In genomic region chr12:109290061-109290460, GRCh38 we compare ENCODE assay signal across 23 cellular contexts. TPM values are rescaled to one million over a fixed set of nuclear protein-coding genes. Genes with fewer than 3 reads are reported as not detected.
DNase-seq lines count a peak whose midpoint lies in the region; ATAC-seq lines count a peak whose summit lies in the region.
"Had no signal": no experiment of that assay in that cellular context is flagged by ENCODE, and none has a peak within 500 bp of the region (broad histone marks: within the 10 kb centered on the region; RNA-seq: fewer than 3 reads in every experiment).

No MANE protein-coding gene starts in this region.

- H3K4me1 Mint-ChIP-seq in T-helper 2 cell treated with Interferon-gamma antibody and Interleukin-4, amounts not matched to agents 5 μg/mL and 100 μg/mL, for 36 hours (ENCODE audit: low read depth), result no peaks in the 10 kb centered on the region
- H3K4me1 Mint-ChIP-seq: CD4-positive, CD25-positive, alpha-beta regulatory T cell; CD8-positive, alpha-beta memory T cell; IgD-negative memory B cell had no signal

- H3K27me3 ChIP-seq in neuronal stem cell (ENCODE audit: control insufficient read depth in 3 of 3, insufficient read depth in 3 of 3, low read depth in 1 of 3, low read length in 3 of 3), result peaks cover 0 to 8% (median 0%) of the 10 kb centered on the region in 3 experiments
- H3K27me3 ChIP-seq: BE2C had no signal

- no peak overlapping the region for H3K9ac ChIP-seq in neuronal stem cell (ENCODE audit: low read depth, low read length, poor library complexity)

- H3K79me1 ChIP-seq in neuronal stem cell (ENCODE audit: low read depth, low read length), result no peaks in the 10 kb centered on the region

- no peaks in the 10 kb centered on the region for H3K36me3 ChIP-seq in neuronal stem cell (replicated peaks in 1 of 2; ENCODE audit: control insufficient read depth in 2 of 2, insufficient read depth in 2 of 2, low read length in 2 of 2)
- H3K36me3 ChIP-seq: BE2C had no signal

- H2BK5ac ChIP-seq in neuronal stem cell (ENCODE audit: low read length), result peak overlapping the region; percentile 72

- no peak overlapping the region for H2BK120ac ChIP-seq in neuronal stem cell (ENCODE audit: low read depth, low read length)

- no peak overlapping the region for H3K4me3 ChIP-seq in neuronal stem cell (ENCODE audit: low read length in 2 of 2)
- H3K4me3 ChIP-seq: GM23338 had no signal

- H2BK15ac ChIP-seq in neuronal stem cell (ENCODE audit: low read length), result peak overlapping the region; percentile 95

- H4K91ac ChIP-seq in neuronal stem cell (ENCODE audit: low read depth, low read length, poor library complexity), result no peak overlapping the region

- H3K9me3 ChIP-seq in neuronal stem cell (replicated peaks in 1 of 2; ENCODE audit: control insufficient read depth in 2 of 2, insufficient read depth in 1 of 2, low read depth in 1 of 2, low read length in 2 of 2), result no peaks in the 10 kb centered on the region
- H3K9me3 ChIP-seq: BE2C had no signal

- peak overlapping the region; percentile 67 for H3K14ac ChIP-seq in neuronal stem cell (ENCODE audit: low read length)

- no peak overlapping the region for H3K23ac ChIP-seq in neuronal stem cell (ENCODE audit: low read depth, low read length, poor library complexity)

- H2AFZ ChIP-seq in neuronal stem cell (ENCODE audit: low read length), result no peak overlapping the region

- H2BK12ac ChIP-seq in neuronal stem cell (ENCODE audit: low read length), result peak overlapping the region; percentile 93

- H3K27ac ChIP-seq in cingulate gyrus (ENCODE audit: low read depth, low read length) (peak overlapping the region; percentile 4), neuronal stem cell (replicated peaks; ENCODE audit: low read length) (no peak overlapping the region)

- H2AK5ac ChIP-seq in neuronal stem cell (ENCODE audit: low read depth, low read length), result peak overlapping the region; percentile 91

- H3K4me3 Mint-ChIP-seq in T-helper 2 cell treated with Interferon-gamma antibody and Interleukin-4, amounts not matched to agents 5 μg/mL and 100 μg/mL, for 36 hours, result no peak overlapping the region
- H3K4me3 Mint-ChIP-seq: CD4-positive, CD25-positive, alpha-beta regulatory T cell; CD8-positive, alpha-beta memory T cell; GM23338; HFFc6 had no signal

- ATAC-seq in HG03432 (IDR thresholded peaks at IDR 0.05; ENCODE audit: unreplicated experiment), result no peak
- ATAC-seq: GM23338, HCT116, HepG2 had no signal

- H3K4ac ChIP-seq in neuronal stem cell (ENCODE audit: low read length), result peak overlapping the region; percentile 86

- no CpG with 5 or more reads among the region's 18 CpGs for WGBS in neuronal stem cell (ENCODE audit: extremely low coverage in 2 of 2, insufficient read length in 2 of 2, insufficient replicate concordance in 1 of 2), 2 donors

- H3K36me3 Mint-ChIP-seq in T-helper 2 cell treated with Interferon-gamma antibody and Interleukin-4, amounts not matched to agents 5 μg/mL and 100 μg/mL, for 36 hours (ENCODE audit: low read depth), result no peaks in the 10 kb centered on the region
- H3K36me3 Mint-ChIP-seq: CD4-positive, CD25-positive, alpha-beta regulatory T cell; CD8-positive, alpha-beta memory T cell; IgD-negative memory B cell had no signal

- H3K27ac Mint-ChIP-seq in T-helper 2 cell treated with Interferon-gamma antibody and Interleukin-4, amounts not matched to agents 5 μg/mL and 100 μg/mL, for 36 hours, result no peak overlapping the region
- H3K27ac Mint-ChIP-seq: CD4-positive, CD25-positive, alpha-beta regulatory T cell; GM23338; HFFc6; IgD-negative memory B cell had no signal

- no peaks in the 10 kb centered on the region for H3K9me3 Mint-ChIP-seq in T-helper 2 cell treated with Interferon-gamma antibody and Interleukin-4, amounts not matched to agents 5 μg/mL and 100 μg/mL, for 36 hours
- H3K9me3 Mint-ChIP-seq: CD8-positive, alpha-beta memory T cell; GM23338 had no signal

- no peak overlapping the region for H4K8ac ChIP-seq in neuronal stem cell (ENCODE audit: low read depth, low read length)

- peaks cover 13% of the 10 kb centered on the region for H3K27me3 Mint-ChIP-seq in T-helper 2 cell treated with Interferon-gamma antibody and Interleukin-4, amounts not matched to agents 5 μg/mL and 100 μg/mL, for 36 hours (ENCODE audit: low read depth)

- no peak overlapping the region for H3K4me2 ChIP-seq in neuronal stem cell (ENCODE audit: insufficient read depth, low read length, poor library complexity, severe bottlenecking)
- H3K4me2 ChIP-seq: GM23338 had no signal

- peak overlapping the region; percentile 86 for H3K18ac ChIP-seq in neuronal stem cell (ENCODE audit: low read length)

- DNase-seq in MV-4-11 (lab: John Stamatoyannopoulos, UW), result peak; percentile 9
- DNase-seq in RPMI8226, result peak; percentile 24
- no peak for DNase-seq in neuronal stem cell (ENCODE audit: low spot score)
- no peak for DNase-seq in HT-29 (ENCODE audit: low spot score)
- no peak for DNase-seq in T-helper 2 cell treated with Interferon-gamma antibody and Interleukin-4, amounts not matched to agents 5 μg/mL and 100 μg/mL, for 36 hours (ENCODE audit: low spot score)
- DNase-seq: ACHN; BE2C; C1 segment of cervical spinal cord; CD4-positive, CD25-positive, alpha-beta regulatory T cell; CD8-positive, alpha-beta memory T cell; COR-L47; DMS153; DMS79; GDM1; H7; HFFc6 had no signal

- H3K4me1 ChIP-seq in neuronal stem cell (ENCODE audit: control insufficient read depth in 2 of 2, insufficient read depth in 1 of 2, low read depth in 1 of 2, low read length in 2 of 2), result peaks cover 12 to 18% of the 10 kb centered on the region in 2 donors

RNA-seq across cellular contexts. Expression of gene FOXN4, which starts 19.0 kb away (rescaled TPM):
- 0.33 TPM for polyA plus RNA-seq in neuronal stem cell (2013, experiment 1 of 2)
- polyA plus RNA-seq in neuronal stem cell (2013, experiment 2 of 2), result 0.44 TPM
- not detected in 2 replicates for total RNA-seq in HT-29 (2014; rRNA removed; shearing (Covaris generic))
- total RNA-seq: CD4-positive, CD25-positive, alpha-beta regulatory T cell; CD8-positive, alpha-beta memory T cell; HFFc6 had no signal
- polyA plus RNA-seq: CD8-positive, alpha-beta memory T cell; HepG2; IgD-negative memory B cell had no signal

RNA-seq across cellular contexts. Expression of gene MYO1H, which starts 57.6 kb away (rescaled TPM):
- not detected for polyA plus RNA-seq in neuronal stem cell (2013, experiment 1 of 2)
- polyA plus RNA-seq in neuronal stem cell (2013, experiment 2 of 2), result 0.11 TPM
- not detected in 2 replicates for total RNA-seq in HT-29 (2014; rRNA removed; shearing (Covaris generic))
- total RNA-seq: CD4-positive, CD25-positive, alpha-beta regulatory T cell; CD8-positive, alpha-beta memory T cell; Daoy; GM23338; H7; HepG2; HFFc6 had no signal
- polyA plus RNA-seq: CD8-positive, alpha-beta memory T cell; GM23338; HepG2; IgD-negative memory B cell had no signal

Comparison
In these comparisons a context has a peak if more than half of its experiments do, and no peak if none do; other contexts are left out.
1. DNase-seq: peak in MV-4-11 (single experiment) and RPMI8226 (single experiment); none in neuronal stem cell (single experiment), HT-29 (single experiment) and T-helper 2 cell treated with Interferon-gamma antibody and Interleukin-4, amounts not matched to agents 5 μg/mL and 100 μg/mL, for 36 hours (single experiment).